ENCODE assay signal across 7 cellular contexts in genomic region chr2:75787532-75788132, GRCh38.
DNase-seq lines count a peak whose midpoint lies in the region; ATAC-seq and TF ChIP-seq lines count a peak whose summit lies in the region.

No MANE protein-coding gene starts in this region.

- H3K27me3 ChIP-seq in neural progenitor cell = no peaks in the 10 kb centered on the region

- no peak overlapping the region for H3K9ac ChIP-seq in neural progenitor cell

- TF ChIP-seq CTCF in GM12874 (IDR thresholded peaks at IDR 0.05; ENCODE audit: insufficient read depth, low read depth, low read length) = 0 out of 2 replicates have a peak, but pooled peaks have one; percentile 14
- TF ChIP-seq CTCF in neural progenitor cell (IDR thresholded peaks at IDR 0.05) = peak; percentile 78

- H3K4me1 Mint-ChIP-seq in neural progenitor cell = peaks cover 10% of the 10 kb centered on the region

- no peaks in the 10 kb centered on the region for H4K20me1 ChIP-seq in neural progenitor cell (ENCODE audit: low read depth)

- peaks cover 5% of the 10 kb centered on the region for H3F3A ChIP-seq in neural progenitor cell (ENCODE audit: low read depth)

- H3K4me2 ChIP-seq in neural progenitor cell = no peak overlapping the region

- H3K36me3 Mint-ChIP-seq in neural progenitor cell = no peaks in the 10 kb centered on the region

- peak; percentile 57 for ATAC-seq in HG02885 (IDR thresholded peaks at IDR 0.05; ENCODE audit: poor library complexity, unreplicated experiment)

- H3K27ac ChIP-seq in neural progenitor cell = no peak overlapping the region

- H2AFZ ChIP-seq in neural progenitor cell (replicated peaks) = peak overlapping the region; percentile 92

- H3K36me3 ChIP-seq in neural progenitor cell = no peaks in the 10 kb centered on the region

- H3K4me1 ChIP-seq in neural progenitor cell = peaks cover 5% of the 10 kb centered on the region

- DNase-seq in NCI-H82 (lab: John Stamatoyannopoulos, UW) (peak; percentile 82), dedifferentiated amniotic fluid mesenchymal stem cell (ENCODE audit: extremely low spot score) (peak; percentile 15), neural progenitor cell (ENCODE audit: low spot score) (peak; percentile 72), COLO668 (lab: John Stamatoyannopoulos, UW; ENCODE audit: unreplicated experiment) (no peak), GOT3 (lab: John Stamatoyannopoulos, UW) (no peak)

- H3K79me2 ChIP-seq in neural progenitor cell (ENCODE audit: low read depth) = no peaks in the 10 kb centered on the region

- no peak overlapping the region for H3K27ac Mint-ChIP-seq in neural progenitor cell

- no peak overlapping the region for H3K4me3 ChIP-seq in neural progenitor cell

- H3K9me3 ChIP-seq in neural progenitor cell (ENCODE audit: low read depth) = no peaks in the 10 kb centered on the region

- H3K9me3 Mint-ChIP-seq in neural progenitor cell = peaks cover 2% of the 10 kb centered on the region

- no peak overlapping the region for H3K4me3 Mint-ChIP-seq in neural progenitor cell

- no peaks in the 10 kb centered on the region for H3K27me3 Mint-ChIP-seq in neural progenitor cell (ENCODE audit: insufficient read depth, low read depth)

Comparison
In these comparisons a context has a peak if more than half of its experiments do, and no peak if none do; other contexts are left out.
1. DNase-seq: peak in NCI-H82 (single experiment), dedifferentiated amniotic fluid mesenchymal stem cell (single experiment) and neural progenitor cell (single experiment); none in COLO668 (single experiment) and GOT3 (single experiment).